2 cellular contexts compared by ENCODE assay signal in the genomic region with DNA sequence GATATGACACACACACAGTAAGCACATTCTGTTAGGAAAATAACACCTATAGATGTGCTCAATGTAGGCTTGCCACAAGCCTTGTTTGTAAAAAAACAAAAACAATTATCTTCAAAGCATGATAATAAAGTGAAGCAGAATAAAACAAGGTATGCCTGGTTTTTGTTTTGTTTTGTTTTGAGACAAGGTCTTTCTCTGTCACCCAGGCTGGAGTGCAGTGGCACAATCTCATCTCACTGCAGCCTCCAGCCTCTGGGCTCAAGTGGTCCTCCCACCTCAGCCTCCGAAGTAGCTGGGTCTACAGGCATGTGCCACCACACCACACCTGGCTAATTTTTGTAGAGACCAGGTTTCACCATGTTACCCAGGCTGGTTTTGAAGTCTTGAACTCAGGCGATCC.
A peak's percentile ranks its signal among the peaks of the same experiment; 100 is the strongest.
TF ChIP-seq lines count a peak whose summit lies in the region.

No MANE protein-coding gene starts in this region.

TF ChIP-seq in HepG2, 621 proteins besides CTCF, POLR2A, EP300 and RAD21:
- TF ChIP-seq ZNF883 (CRISPR knock-in tag; IDR thresholded peaks at IDR 0.05; ENCODE audit: not compliant biosample characterization) (no peak), SP5 (CRISPR knock-in tag; IDR thresholded peaks at IDR 0.05; ENCODE audit: borderline replicate concordance, low read depth) (no peak), MAZ (IDR thresholded peaks at IDR 0.05; ENCODE audit: borderline replicate concordance, low read depth, low read length) (no peak), MAZ (CRISPR knock-in tag; IDR thresholded peaks at IDR 0.05; ENCODE audit: low read depth) (no peak), NFIC (IDR thresholded peaks at IDR 0.05; ENCODE audit: low read length) (no peak), SOX6 (IDR thresholded peaks at IDR 0.05) (no peak), SOX6 (CRISPR knock-in tag; IDR thresholded peaks at IDR 0.05) (no peak)
- TF ChIP-seq, protein P1, sequence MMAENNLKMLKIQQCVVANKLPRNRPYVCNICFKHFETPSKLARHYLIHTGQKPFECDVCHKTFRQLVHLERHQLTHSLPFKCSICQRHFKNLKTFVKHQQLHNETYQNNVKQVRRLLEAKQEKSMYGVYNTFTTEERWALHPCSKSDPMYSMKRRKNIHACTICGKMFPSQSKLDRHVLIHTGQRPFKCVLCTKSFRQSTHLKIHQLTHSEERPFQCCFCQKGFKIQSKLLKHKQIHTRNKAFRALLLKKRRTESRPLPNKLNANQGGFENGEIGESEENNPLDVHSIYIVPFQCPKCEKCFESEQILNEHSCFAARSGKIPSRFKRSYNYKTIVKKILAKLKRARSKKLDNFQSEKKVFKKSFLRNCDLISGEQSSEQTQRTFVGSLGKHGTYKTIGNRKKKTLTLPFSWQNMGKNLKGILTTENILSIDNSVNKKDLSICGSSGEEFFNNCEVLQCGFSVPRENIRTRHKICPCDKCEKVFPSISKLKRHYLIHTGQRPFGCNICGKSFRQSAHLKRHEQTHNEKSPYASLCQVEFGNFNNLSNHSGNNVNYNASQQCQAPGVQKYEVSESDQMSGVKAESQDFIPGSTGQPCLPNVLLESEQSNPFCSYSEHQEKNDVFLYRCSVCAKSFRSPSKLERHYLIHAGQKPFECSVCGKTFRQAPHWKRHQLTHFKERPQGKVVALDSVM (CRISPR knock-in tag; IDR thresholded peaks at IDR 0.05): peak; percentile 58
- TF ChIP-seq, protein P2, sequence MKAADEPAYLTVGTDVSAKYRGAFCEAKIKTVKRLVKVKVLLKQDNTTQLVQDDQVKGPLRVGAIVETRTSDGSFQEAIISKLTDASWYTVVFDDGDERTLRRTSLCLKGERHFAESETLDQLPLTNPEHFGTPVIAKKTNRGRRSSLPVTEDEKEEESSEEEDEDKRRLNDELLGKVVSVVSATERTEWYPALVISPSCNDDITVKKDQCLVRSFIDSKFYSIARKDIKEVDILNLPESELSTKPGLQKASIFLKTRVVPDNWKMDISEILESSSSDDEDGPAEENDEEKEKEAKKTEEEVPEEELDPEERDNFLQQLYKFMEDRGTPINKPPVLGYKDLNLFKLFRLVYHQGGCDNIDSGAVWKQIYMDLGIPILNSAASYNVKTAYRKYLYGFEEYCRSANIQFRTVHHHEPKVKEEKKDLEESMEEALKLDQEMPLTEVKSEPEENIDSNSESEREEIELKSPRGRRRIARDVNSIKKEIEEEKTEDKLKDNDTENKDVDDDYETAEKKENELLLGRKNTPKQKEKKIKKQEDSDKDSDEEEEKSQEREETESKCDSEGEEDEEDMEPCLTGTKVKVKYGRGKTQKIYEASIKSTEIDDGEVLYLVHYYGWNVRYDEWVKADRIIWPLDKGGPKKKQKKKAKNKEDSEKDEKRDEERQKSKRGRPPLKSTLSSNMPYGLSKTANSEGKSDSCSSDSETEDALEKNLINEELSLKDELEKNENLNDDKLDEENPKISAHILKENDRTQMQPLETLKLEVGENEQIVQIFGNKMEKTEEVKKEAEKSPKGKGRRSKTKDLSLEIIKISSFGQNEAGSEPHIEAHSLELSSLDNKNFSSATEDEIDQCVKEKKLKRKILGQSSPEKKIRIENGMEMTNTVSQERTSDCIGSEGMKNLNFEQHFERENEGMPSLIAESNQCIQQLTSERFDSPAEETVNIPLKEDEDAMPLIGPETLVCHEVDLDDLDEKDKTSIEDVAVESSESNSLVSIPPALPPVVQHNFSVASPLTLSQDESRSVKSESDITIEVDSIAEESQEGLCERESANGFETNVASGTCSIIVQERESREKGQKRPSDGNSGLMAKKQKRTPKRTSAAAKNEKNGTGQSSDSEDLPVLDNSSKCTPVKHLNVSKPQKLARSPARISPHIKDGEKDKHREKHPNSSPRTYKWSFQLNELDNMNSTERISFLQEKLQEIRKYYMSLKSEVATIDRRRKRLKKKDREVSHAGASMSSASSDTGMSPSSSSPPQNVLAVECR (CRISPR knock-in tag; IDR thresholded peaks at IDR 0.05; ENCODE audit: borderline replicate concordance): no peak
- TF ChIP-seq, protein P3, sequence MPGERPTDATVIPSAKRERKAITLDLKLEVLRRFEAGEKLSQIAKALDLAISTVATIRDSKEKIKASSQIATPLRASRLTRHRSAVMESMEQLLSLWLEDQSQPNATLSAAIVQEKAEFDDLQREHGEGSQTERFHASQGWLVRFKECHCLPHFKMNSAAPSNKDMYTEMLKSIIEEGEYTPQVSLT (CRISPR knock-in tag; IDR thresholded peaks at IDR 0.05; ENCODE audit: borderline replicate concordance, low read depth): no peak
- TF ChIP-seq, protein P4, sequence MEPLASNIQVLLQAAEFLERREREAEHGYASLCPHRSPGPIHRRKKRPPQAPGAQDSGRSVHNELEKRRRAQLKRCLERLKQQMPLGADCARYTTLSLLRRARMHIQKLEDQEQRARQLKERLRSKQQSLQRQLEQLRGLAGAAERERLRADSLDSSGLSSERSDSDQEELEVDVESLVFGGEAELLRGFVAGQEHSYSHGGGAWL (CRISPR knock-in tag; IDR thresholded peaks at IDR 0.05): no peak
TF ChIP-seq in HepG2: peak in this region for 1.

TF ChIP-seq in K562, 482 proteins besides CTCF, POLR2A, EP300 and RAD21:
- TF ChIP-seq SUPT5H (IDR thresholded peaks at IDR 0.05) (0 out of 2 replicates have a peak, but pooled peaks have one; percentile 44), MYNN (IDR thresholded peaks at IDR 0.05) (0 out of 2 replicates have a peak, but pooled peaks have one; percentile 15), MYNN (CRISPR knock-in tag; IDR thresholded peaks at IDR 0.05) (no peak)
- TF ChIP-seq, protein P5, sequence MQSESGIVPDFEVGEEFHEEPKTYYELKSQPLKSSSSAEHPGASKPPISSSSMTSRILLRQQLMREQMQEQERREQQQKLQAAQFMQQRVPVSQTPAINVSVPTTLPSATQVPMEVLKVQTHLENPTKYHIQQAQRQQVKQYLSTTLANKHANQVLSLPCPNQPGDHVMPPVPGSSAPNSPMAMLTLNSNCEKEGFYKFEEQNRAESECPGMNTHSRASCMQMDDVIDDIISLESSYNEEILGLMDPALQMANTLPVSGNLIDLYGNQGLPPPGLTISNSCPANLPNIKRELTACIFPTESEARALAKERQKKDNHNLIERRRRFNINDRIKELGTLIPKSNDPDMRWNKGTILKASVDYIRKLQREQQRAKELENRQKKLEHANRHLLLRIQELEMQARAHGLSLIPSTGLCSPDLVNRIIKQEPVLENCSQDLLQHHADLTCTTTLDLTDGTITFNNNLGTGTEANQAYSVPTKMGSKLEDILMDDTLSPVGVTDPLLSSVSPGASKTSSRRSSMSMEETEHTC (IDR thresholded peaks at IDR 0.05): no peak
